1 cellular context compared by ENCODE assay signal in genomic region chr19:41405776-41406175, GRCh38.
TF ChIP-seq lines count a peak whose summit lies in the region.

No MANE protein-coding gene starts in this region.

TF ChIP-seq in IMR-90, 13 proteins besides CTCF, POLR2A, EP300 and RAD21:
- TF ChIP-seq FOS (IDR thresholded peaks at IDR 0.05; ENCODE audit: low read depth, low read length): no peak
- no peak for TF ChIP-seq MXI1 (IDR thresholded peaks at IDR 0.05; ENCODE audit: borderline replicate concordance, low read depth, low read length)
- TF ChIP-seq CEBPB (IDR thresholded peaks at IDR 0.05; ENCODE audit: low read depth, low read length): no peak
- TF ChIP-seq CHD1 (IDR thresholded peaks at IDR 0.05; ENCODE audit: low read depth, low read length): no peak
- no peak for TF ChIP-seq SMC3 (IDR thresholded peaks at IDR 0.05; ENCODE audit: low read depth, low read length)
- TF ChIP-seq NFE2L2 (IDR thresholded peaks at IDR 0.05; ENCODE audit: low read depth, low read length): no peak
- no peak for TF ChIP-seq MAFK (IDR thresholded peaks at IDR 0.05; ENCODE audit: low read depth, low read length)
- TF ChIP-seq, protein P1, sequence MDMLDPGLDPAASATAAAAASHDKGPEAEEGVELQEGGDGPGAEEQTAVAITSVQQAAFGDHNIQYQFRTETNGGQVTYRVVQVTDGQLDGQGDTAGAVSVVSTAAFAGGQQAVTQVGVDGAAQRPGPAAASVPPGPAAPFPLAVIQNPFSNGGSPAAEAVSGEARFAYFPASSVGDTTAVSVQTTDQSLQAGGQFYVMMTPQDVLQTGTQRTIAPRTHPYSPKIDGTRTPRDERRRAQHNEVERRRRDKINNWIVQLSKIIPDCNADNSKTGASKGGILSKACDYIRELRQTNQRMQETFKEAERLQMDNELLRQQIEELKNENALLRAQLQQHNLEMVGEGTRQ (IDR thresholded peaks at IDR 0.05; ENCODE audit: low read depth, low read length): no peak
- no peak for TF ChIP-seq MAZ (IDR thresholded peaks at IDR 0.05; ENCODE audit: borderline replicate concordance, low read depth, low read length)
- no peak for TF ChIP-seq RFX5 (IDR thresholded peaks at IDR 0.05; ENCODE audit: low read depth, low read length)
- TF ChIP-seq ELK1 (IDR thresholded peaks at IDR 0.05; ENCODE audit: borderline replicate concordance, low read depth, low read length): no peak
- TF ChIP-seq RCOR1 (IDR thresholded peaks at IDR 0.05; ENCODE audit: insufficient replicate concordance, low read length): no peak
- no peak for TF ChIP-seq BHLHE40 (IDR thresholded peaks at IDR 0.05; ENCODE audit: low read depth, low read length)
